8 cellular contexts compared by ENCODE assay signal in the genomic region with DNA sequence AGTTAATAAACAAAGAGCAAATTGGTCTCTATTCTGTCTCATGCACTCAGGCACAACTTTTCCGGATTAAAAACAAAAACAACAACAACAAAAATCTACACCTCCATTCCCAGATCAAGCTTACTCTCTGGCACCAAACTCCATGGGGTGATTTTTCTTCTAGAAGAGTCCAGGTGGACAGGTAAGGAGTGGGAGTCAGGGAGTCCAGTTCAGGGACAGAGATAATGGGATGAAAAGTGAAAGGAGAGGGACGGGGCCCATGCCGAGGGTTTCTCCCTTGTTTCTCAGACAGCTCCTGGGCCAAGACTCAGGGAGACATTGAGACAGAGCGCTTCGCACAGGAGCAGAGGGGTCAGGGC. TPM values are rescaled to one million over a fixed set of nuclear protein-coding genes. Genes with fewer than 3 reads are reported as not detected.
DNase-seq lines count a peak whose midpoint lies in the region; ATAC-seq and TF ChIP-seq lines count a peak whose summit lies in the region.

No MANE protein-coding gene starts in this region.

- intact Hi-C loops in Right ventricle myocardium inferior (cut with DNase I): loop anchor here (2.0 to 5.0 kb wide), 2 partner anchors 15 to 35 kb away; no protein-coding TSS in a partner anchor
- intact Hi-C loops in cardiac septum (cut with DNase I): loop anchor here (2.0 to 5.0 kb wide), 2 partner anchors 35 to 55 kb away; no protein-coding TSS in a partner anchor

- H3K9me3 ChIP-seq in mononuclear cell (ENCODE audit: low read depth, low read length): no peaks in the 10 kb centered on the region

- H3K4me1 ChIP-seq in mononuclear cell (ENCODE audit: insufficient read depth, low read length): peaks cover 53% of the 10 kb centered on the region

- no peak for TF ChIP-seq CTCF in cardiac fibroblast (IDR thresholded peaks at IDR 0.05; ENCODE audit: low read depth, low read length)

- peak; percentile 56 for DNase-seq in Right ventricle myocardium inferior (ENCODE audit: missing footprints)
- DNase-seq in cardiac septum (ENCODE audit: low spot score): no peak
- no peak for DNase-seq in cardiac fibroblast (ENCODE audit: low read depth in 2 of 2)
- no peak for DNase-seq in NCI-H526 (lab: John Stamatoyannopoulos, UW)
- DNase-seq in SIG-M5 (lab: John Stamatoyannopoulos, UW): no peak
- DNase-seq in NCI-H1436 (lab: John Stamatoyannopoulos, UW): no peak

- no peaks in the 10 kb centered on the region for H3K27me3 ChIP-seq in mononuclear cell (ENCODE audit: insufficient read depth, low read length)

- H3K4me3 ChIP-seq in cardiac fibroblast (replicated peaks in 1 of 2; ENCODE audit: low read depth in 2 of 2, low read length in 2 of 2) (peak overlapping the region; percentile 75 to 77), mononuclear cell (ENCODE audit: low read length) (peak overlapping the region; percentile 87)

- peak; percentile 32 for ATAC-seq in Right ventricle myocardium inferior
- ATAC-seq in HG03175 (IDR thresholded peaks at IDR 0.05; ENCODE audit: unreplicated experiment): no peak

RNA-seq across cellular contexts. Expression of a gene that starts 0.4 kb away (rescaled TPM):
- total RNA-seq in Right ventricle myocardium inferior (249 TPM), cardiac septum (268 TPM), mononuclear cell (1,869 TPM)
